Comparison of ENCODE assay signal across 11 cellular contexts in the genomic region with DNA sequence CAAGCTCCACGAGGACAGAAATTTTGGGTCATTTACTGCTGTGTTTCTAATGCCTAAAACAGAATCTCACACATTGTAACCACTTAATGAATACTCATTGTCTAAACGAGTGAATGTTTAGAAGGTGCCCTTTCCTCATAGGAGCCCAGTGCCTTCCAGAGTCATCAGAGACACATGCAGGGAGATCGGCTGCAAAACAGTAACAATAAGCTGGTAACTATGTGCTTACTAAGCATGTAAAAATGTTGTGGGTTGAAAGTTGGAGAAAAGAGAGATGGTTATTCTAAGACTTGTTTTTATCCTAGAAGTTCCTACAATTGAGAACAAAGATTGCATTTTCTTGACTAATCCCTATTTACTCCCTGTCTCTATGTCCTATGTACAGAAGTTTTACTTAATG. TPM values are rescaled to one million over a fixed set of nuclear protein-coding genes. Genes with fewer than 3 reads are reported as not detected.
DNase-seq lines count a peak whose midpoint lies in the region; ATAC-seq and TF ChIP-seq lines count a peak whose summit lies in the region.
"Had no signal": no experiment of that assay in that cellular context is flagged by ENCODE, and none has a peak within 500 bp of the region (broad histone marks: within the 10 kb centered on the region; RNA-seq: fewer than 3 reads in every experiment).

No MANE protein-coding gene starts in this region.

- no peak overlapping the region for H2BK5ac ChIP-seq in mesendoderm (ENCODE audit: low read length)

- WGBS in mesendoderm (ENCODE audit: extremely low coverage, insufficient coverage, low lambda C conversion rate): no CpG with 5 or more reads among the region's 3 CpGs

- H3K18ac ChIP-seq in mesendoderm (ENCODE audit: low read length): no peak overlapping the region

- H4K5ac ChIP-seq in mesendoderm (ENCODE audit: low read length): no peak overlapping the region

- H2BK120ac ChIP-seq in mesendoderm (ENCODE audit: low read depth, low read length): no peak overlapping the region

- no peak overlapping the region for H3K4me3 ChIP-seq in astrocyte of the cerebellum (ENCODE audit: low read depth, low read length)
- no peak overlapping the region for H3K4me3 ChIP-seq in mesendoderm (ENCODE audit: low read length)

- ATAC-seq in HG03196 (IDR thresholded peaks at IDR 0.05; ENCODE audit: unreplicated experiment): no peak
- no peak for ATAC-seq in HG03521 (IDR thresholded peaks at IDR 0.05; ENCODE audit: unreplicated experiment)

- H3K79me2 ChIP-seq in mesendoderm (ENCODE audit: control insufficient read depth, insufficient read depth, low read length): no peaks in the 10 kb centered on the region

- H2AK5ac ChIP-seq in mesendoderm (ENCODE audit: low read length): no peak overlapping the region

- H3K56ac ChIP-seq in mesendoderm (ENCODE audit: low read length): no peak overlapping the region

- H3K9ac ChIP-seq in mesendoderm (ENCODE audit: low read length): no peak overlapping the region

- H2BK15ac ChIP-seq in mesendoderm (replicated peaks; ENCODE audit: low read depth): no peak overlapping the region

- H3K27ac ChIP-seq in mesendoderm (ENCODE audit: low read depth, low read length): no peak overlapping the region

- no peak for TF ChIP-seq CTCF in astrocyte of the cerebellum (IDR thresholded peaks at IDR 0.05; ENCODE audit: low read depth, low read length, missing control alignments)

- no peak overlapping the region for H4K8ac ChIP-seq in mesendoderm (ENCODE audit: low read depth, low read length)

- no peaks in the 10 kb centered on the region for H3K27me3 ChIP-seq in mesendoderm (ENCODE audit: insufficient read depth, low read length, poor library complexity)

- DNase-seq in AG20443 (ENCODE audit: low spot score) (peak; percentile 79), HS-27A (ENCODE audit: low read depth) (peak; percentile 39), astrocyte of the cerebellum (ENCODE audit: low read depth) (peak; percentile 34), mesendoderm (peak; percentile 77), DMS53 treated with DMSO at 0.1 percent for 48 hours (lab: John Stamatoyannopoulos, UW; ENCODE audit: unreplicated experiment) (no peak), COR-L47 (lab: John Stamatoyannopoulos, UW) (no peak)
- DNase-seq: activated CD4-positive, alpha-beta T cell treated with anti-CD3 and anti-CD28 coated beads, Interleukin-2, amount 50 U/mL, for 4 hours; NCI-H1694 treated with DMSO at 0.1 percent for 48 hours had no signal

- H3K4me1 ChIP-seq in mesendoderm (ENCODE audit: control insufficient read depth, low read depth, low read length): no peaks in the 10 kb centered on the region

- no peaks in the 10 kb centered on the region for H3K36me3 ChIP-seq in mesendoderm (ENCODE audit: control insufficient read depth, insufficient read depth, low read length)

- H3K23ac ChIP-seq in mesendoderm (ENCODE audit: low read length): no peak overlapping the region

- H3K4me2 ChIP-seq in mesendoderm (ENCODE audit: low read length): no peak overlapping the region

- in situ Hi-C loops in astrocyte of the cerebellum (cut with HindIII; ENCODE audit: low sequenced_read_pairs): no loop called here

- no peaks in the 10 kb centered on the region for H3K79me1 ChIP-seq in mesendoderm (ENCODE audit: low read length)

- no peak overlapping the region for H3K4ac ChIP-seq in mesendoderm (ENCODE audit: low read depth, low read length)

RNA-seq across cellular contexts. Expression of gene TESPA1, which starts 7.4 kb away (rescaled TPM):
- 0.28 TPM for polyA plus RNA-seq in mesendoderm (2013, experiment 1 of 2)
- 0.22 TPM for polyA plus RNA-seq in mesendoderm (2013, experiment 2 of 2)
- polyA plus RNA-seq: H1 had no signal

RNA-seq across cellular contexts. Expression of gene NEUROD4, which starts 42.6 kb away (rescaled TPM):
- not detected for polyA plus RNA-seq in mesendoderm (2013, experiment 1 of 2)
- polyA plus RNA-seq in mesendoderm (2013, experiment 2 of 2): not detected
- polyA plus RNA-seq: H1 had no signal

Comparison
In these comparisons a context has a peak if more than half of its experiments do, and no peak if none do; other contexts are left out.
1. DNase-seq: peak in AG20443 (single experiment), HS-27A (single experiment), astrocyte of the cerebellum (single experiment) and mesendoderm (single experiment); none in DMS53 treated with DMSO at 0.1 percent for 48 hours (single experiment) and COR-L47 (single experiment).